13 cellular contexts compared by ENCODE assay signal in the genomic region with DNA sequence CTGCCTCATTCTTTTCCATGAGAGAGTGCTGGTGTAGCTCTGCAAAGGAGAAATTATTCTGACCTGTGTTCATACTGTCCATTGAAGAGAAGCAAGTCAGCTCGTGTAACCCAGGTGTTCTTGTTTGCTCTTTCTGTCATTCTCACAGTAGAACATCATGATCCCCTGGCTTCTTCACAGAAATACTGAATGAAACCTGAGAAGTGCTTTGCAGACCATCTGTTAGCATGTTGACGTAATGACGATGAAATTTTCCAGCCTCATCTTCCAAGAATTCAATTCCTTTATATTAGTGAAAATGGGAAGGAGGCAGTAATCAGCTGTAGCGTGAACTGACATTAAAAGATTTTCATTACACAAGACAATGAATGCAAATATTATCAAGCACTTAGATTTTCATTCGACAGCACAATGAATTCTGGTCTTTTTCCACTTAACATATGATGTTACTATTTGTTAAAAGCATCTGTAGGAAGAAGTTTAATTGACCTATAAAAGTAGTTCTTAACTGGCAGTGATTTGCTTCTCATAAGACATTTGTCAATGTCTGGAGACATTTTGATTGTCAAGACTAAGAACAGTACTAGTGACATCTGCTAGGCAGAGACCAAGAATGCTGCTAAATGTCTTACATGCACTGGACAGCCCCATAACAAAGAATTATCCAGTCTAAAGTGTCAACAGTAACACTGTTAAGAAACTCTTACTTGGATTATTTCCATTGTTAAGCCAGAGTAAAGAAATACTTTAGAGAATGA.
DNase-seq lines count a peak whose midpoint lies in the region; ATAC-seq, FAIRE-seq and TF ChIP-seq lines count a peak whose summit lies in the region.
"Had no signal": no experiment of that assay in that cellular context is flagged by ENCODE, and none has a peak within 500 bp of the region (broad histone marks: within the 10 kb centered on the region; RNA-seq: fewer than 3 reads in every experiment).

No MANE protein-coding gene starts in this region.

- H3K4me3 ChIP-seq in astrocyte (ENCODE audit: insufficient read depth, low read depth, low read length) (no peak overlapping the region), esophagus squamous epithelium (no peak overlapping the region)
- H3K4me3 ChIP-seq: pancreas, SJSA1 had no signal

- H3K36me3 ChIP-seq in astrocyte (ENCODE audit: insufficient read depth, low read length) (no peaks in the 10 kb centered on the region), esophagus squamous epithelium (no peaks in the 10 kb centered on the region)
- H3K36me3 ChIP-seq: pancreas, SJSA1 had no signal

- peaks cover 2% of the 10 kb centered on the region for H3K9me3 Mint-ChIP-seq in astrocyte (ENCODE audit: unreplicated experiment)
- H3K9me3 Mint-ChIP-seq: activated naive CD4-positive, alpha-beta T cell treated with anti-CD3 and anti-CD28 coated beads, Interleukin-2, amount 10 ng/mL, durations not matched to agents 7 days and 5 days had no signal

- H3K4me1 ChIP-seq in astrocyte (ENCODE audit: insufficient read depth, low read length), result no peaks in the 10 kb centered on the region
- no peaks in the 10 kb centered on the region for H3K4me1 ChIP-seq in esophagus squamous epithelium
- H3K4me1 ChIP-seq: pancreas, SJSA1 had no signal

- no peaks in the 10 kb centered on the region for H3K4me1 Mint-ChIP-seq in astrocyte (ENCODE audit: low read depth, unreplicated experiment)
- H3K4me1 Mint-ChIP-seq: activated naive CD4-positive, alpha-beta T cell treated with anti-CD3 and anti-CD28 coated beads, Interleukin-2, amount 10 ng/mL, durations not matched to agents 7 days and 5 days had no signal

- no peak overlapping the region for H2AFZ ChIP-seq in astrocyte (ENCODE audit: low read depth, low read length)

- 56 to 75% methylated on average over 5 of the region's 5 CpGs for WGBS in esophagus squamous epithelium, 2 donors

- no peak overlapping the region for H3K27ac ChIP-seq in astrocyte (ENCODE audit: low read depth, low read length)
- no peak overlapping the region for H3K27ac ChIP-seq in esophagus squamous epithelium
- H3K27ac ChIP-seq: pancreas, SJSA1 had no signal

- no peaks in the 10 kb centered on the region for H3K79me2 ChIP-seq in astrocyte (ENCODE audit: insufficient read depth, low read length)

- no peaks in the 10 kb centered on the region for H3K27me3 ChIP-seq in astrocyte (ENCODE audit: insufficient read depth, low read length)
- no peaks in the 10 kb centered on the region for H3K27me3 ChIP-seq in esophagus squamous epithelium
- H3K27me3 ChIP-seq: pancreas, SJSA1 had no signal

- no peaks in the 10 kb centered on the region for H3K9me3 ChIP-seq in astrocyte (ENCODE audit: insufficient read depth, low read depth, low read length)
- no peaks in the 10 kb centered on the region for H3K9me3 ChIP-seq in esophagus squamous epithelium
- H3K9me3 ChIP-seq: pancreas, SJSA1 had no signal

- no peak for TF ChIP-seq POLR2A in esophagus squamous epithelium (IDR thresholded peaks at IDR 0.05)

- H3K27ac Mint-ChIP-seq in astrocyte (ENCODE audit: unreplicated experiment), result no peak overlapping the region
- H3K27ac Mint-ChIP-seq: activated naive CD4-positive, alpha-beta T cell treated with anti-CD3 and anti-CD28 coated beads, Interleukin-2, amount 10 ng/mL, durations not matched to agents 7 days and 5 days had no signal

- no peak overlapping the region for H3K4me3 Mint-ChIP-seq in astrocyte (ENCODE audit: unreplicated experiment)
- H3K4me3 Mint-ChIP-seq: activated naive CD4-positive, alpha-beta T cell treated with anti-CD3 and anti-CD28 coated beads, Interleukin-2, amount 10 ng/mL, durations not matched to agents 7 days and 5 days had no signal

- FAIRE-seq in astrocyte (lab: Jason Lieb, UNC), result no peak
- FAIRE-seq: GM18507, pancreas had no signal

- intact Hi-C loops in Right ventricle myocardium superior (cut with DNase I) (no loop called here), esophagus squamous epithelium (cut with DNase I) (no loop called here)

- no peaks in the 10 kb centered on the region for H3K36me3 Mint-ChIP-seq in astrocyte (ENCODE audit: low read depth, unreplicated experiment)
- H3K36me3 Mint-ChIP-seq: activated naive CD4-positive, alpha-beta T cell treated with anti-CD3 and anti-CD28 coated beads, Interleukin-2, amount 10 ng/mL, durations not matched to agents 7 days and 5 days had no signal

- H3K27me3 Mint-ChIP-seq in astrocyte (ENCODE audit: low read depth, unreplicated experiment), result no peaks in the 10 kb centered on the region
- H3K27me3 Mint-ChIP-seq: activated naive CD4-positive, alpha-beta T cell treated with anti-CD3 and anti-CD28 coated beads, Interleukin-2, amount 10 ng/mL, durations not matched to agents 7 days and 5 days had no signal

- H4K20me1 ChIP-seq in astrocyte (ENCODE audit: insufficient read depth, low read length), result no peaks in the 10 kb centered on the region

- H3K4me2 ChIP-seq in astrocyte (ENCODE audit: low read length), result no peak overlapping the region

- ATAC-seq in Right ventricle myocardium superior (ENCODE audit: poor library complexity) (no peak), HG02798 (IDR thresholded peaks at IDR 0.05; ENCODE audit: poor library complexity, unreplicated experiment) (no peak)

- H3K9ac ChIP-seq in astrocyte (ENCODE audit: low read length), result no peak overlapping the region

- TF ChIP-seq CTCF in astrocyte (IDR thresholded peaks at IDR 0.05; ENCODE audit: insufficient read depth, low read depth, low read length) (no peak), esophagus squamous epithelium (IDR thresholded peaks at IDR 0.05) (no peak)

- DNase-seq in EH (ENCODE audit: low read depth) (peak; percentile 53), NCI-H1694 (lab: John Stamatoyannopoulos, UW) (peak; percentile 80), astrocyte (ENCODE audit: low read depth) (peak; percentile 29), myocyte (ENCODE audit: low read depth) (peak; percentile 74), DMS114 treated with DMSO at 0.1 percent for 48 hours (lab: John Stamatoyannopoulos, UW; ENCODE audit: unreplicated experiment) (no peak), Right ventricle myocardium superior (no peak), esophagus squamous epithelium (lab: John Stamatoyannopoulos, UW) (no peak)
- DNase-seq: activated CD4-positive, alpha-beta T cell treated with anti-CD3 and anti-CD28 coated beads, Interleukin-2, amount 50 U/mL, for 4 hours; activated naive CD4-positive, alpha-beta T cell treated with anti-CD3 and anti-CD28 coated beads, Interleukin-2, amount 10 ng/mL, durations not matched to agents 7 days and 5 days; pancreas had no signal

Comparison
In these comparisons a context has a peak if more than half of its experiments do, and no peak if none do; other contexts are left out.
1. DNase-seq: peak in EH (single experiment), NCI-H1694 (single experiment), astrocyte (single experiment) and myocyte (single experiment); none in DMS114 treated with DMSO at 0.1 percent for 48 hours (single experiment), Right ventricle myocardium superior (single experiment) and esophagus squamous epithelium (single experiment).